Comparison of ENCODE assay signal across 10 cellular contexts in genomic region chr2:80464275-80464674, GRCh38.
"Had no signal": no experiment of that assay in that cellular context is flagged by ENCODE, and none has a peak within 500 bp of the region (broad histone marks: within the 10 kb centered on the region; RNA-seq: fewer than 3 reads in every experiment).

No MANE protein-coding gene starts in this region.

- H2AFZ ChIP-seq: GM23248 had no signal

- H3K27ac ChIP-seq: GM23248 had no signal

- H3K9me3 ChIP-seq: HAP-1 had no signal

- H3K4me3 ChIP-seq: GM23248, HAP-1, K562 had no signal

- FAIRE-seq: HTR-8/SVneo, K562 had no signal

- DNase-seq: GM23248, GOT3, H7, HFFc6, IMR-90, KG1 had no signal

- ATAC-seq: HCT116, K562 had no signal

- H3K36me3 ChIP-seq: HAP-1 had no signal

- H3K9ac ChIP-seq: GM23248 had no signal
